21 cellular contexts compared by ENCODE assay signal in genomic region chr18:9211955-9212354, GRCh38.
DNase-seq lines count a peak whose midpoint lies in the region; ATAC-seq, FAIRE-seq and TF ChIP-seq lines count a peak whose summit lies in the region.
"Had no signal": no experiment of that assay in that cellular context is flagged by ENCODE, and none has a peak within 500 bp of the region (broad histone marks: within the 10 kb centered on the region; RNA-seq: fewer than 3 reads in every experiment).

No MANE protein-coding gene starts in this region.

- peak; percentile 53 for FAIRE-seq in G401.6 (lab: Jason Lieb, UNC)
- FAIRE-seq in H54 (lab: Jason Lieb, UNC): no peak
- FAIRE-seq: H1 had no signal

- peaks cover 53% of the 10 kb centered on the region for H3K36me3 ChIP-seq in KOPT-K1 (ENCODE audit: insufficient read depth, low read length)

- H3K9me3 ChIP-seq in KOPT-K1 (ENCODE audit: insufficient read depth, low read length, poor library complexity, severe bottlenecking): no peaks in the 10 kb centered on the region
- H3K9me3 ChIP-seq: mucosa of descending colon, Peyer's patch, sigmoid colon, SJCRH30 had no signal

- TF ChIP-seq POLR2A in H54 (IDR thresholded peaks at IDR 0.05; ENCODE audit: low read depth, low read length): no peak

- peak overlapping the region; percentile 1 for H3K27ac ChIP-seq in KOPT-K1 (ENCODE audit: low read depth, low read length, poor library complexity, severe bottlenecking)
- H3K27ac ChIP-seq: C4-2B, foreskin keratinocyte, Peyer's patch, sigmoid colon, SJCRH30 had no signal

- ATAC-seq in GM21423 (IDR thresholded peaks at IDR 0.05; ENCODE audit: unreplicated experiment): peak; percentile 58
- no peak for ATAC-seq in HG03342 (IDR thresholded peaks at IDR 0.05; ENCODE audit: unreplicated experiment)
- ATAC-seq: foreskin keratinocyte, mucosa of descending colon had no signal

- peak; percentile 26 for DNase-seq in kidney tubule cell (ENCODE audit: low spot score)
- DNase-seq in stimulated activated CD8-positive, alpha-beta memory T cell treated with anti-CD3 and anti-CD28 coated beads, Interleukin-4, amount 100 ng/mL, for 48 hours: no peak
- DNase-seq in NCI-H1092 (lab: John Stamatoyannopoulos, UW): no peak
- DNase-seq in H54 (ENCODE audit: insufficient read length, low spot score): no peak
- DNase-seq: activated CD4-positive, alpha-beta T cell treated with anti-CD3 and anti-CD28 coated beads for 4 hours; foreskin keratinocyte; mucosa of descending colon; NCI-H1417 treated with DMSO at 0.1 percent for 48 hours; NCI-H2107; NCI-H510A; Peyer's patch; sigmoid colon; SJCRH30; substantia nigra; T-helper 1 cell had no signal
